In the genomic region with DNA sequence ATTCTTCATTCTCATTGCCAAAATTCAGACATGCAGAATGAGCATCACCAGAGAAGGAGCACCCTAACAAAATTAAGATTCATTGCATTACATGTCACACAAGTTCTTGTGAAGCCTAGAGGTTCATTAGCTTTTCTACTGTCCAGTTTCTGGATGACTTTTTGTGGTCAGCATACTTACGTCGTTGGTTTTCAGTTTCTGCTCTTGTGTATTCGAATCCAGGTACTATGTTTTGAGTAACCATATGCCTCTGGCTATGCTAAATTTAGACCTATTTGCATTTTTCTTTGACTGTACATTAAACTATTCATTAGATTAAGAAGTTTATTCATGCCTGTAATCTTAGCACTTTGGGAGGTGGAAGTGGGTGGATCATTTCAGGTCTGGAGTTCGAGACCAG, we compare ENCODE assay signal across 12 cellular contexts.
DNase-seq lines count a peak whose midpoint lies in the region; ATAC-seq and TF ChIP-seq lines count a peak whose summit lies in the region.
"Had no signal": no experiment of that assay in that cellular context is flagged by ENCODE, and none has a peak within 500 bp of the region (broad histone marks: within the 10 kb centered on the region; RNA-seq: fewer than 3 reads in every experiment).

No MANE protein-coding gene starts in this region.

- H3K4me3 Mint-ChIP-seq in neural progenitor cell = no peak overlapping the region
- H3K4me3 Mint-ChIP-seq: activated B cell treated with CpG ODN at 0.5 μM for 24 hours, memory B cell had no signal

- H3K36me3 Mint-ChIP-seq in neural progenitor cell = no peaks in the 10 kb centered on the region
- H3K36me3 Mint-ChIP-seq: memory B cell had no signal

- H3K27ac Mint-ChIP-seq in neural progenitor cell = no peak overlapping the region
- H3K27ac Mint-ChIP-seq: activated B cell treated with CpG ODN at 0.5 μM for 24 hours, memory B cell had no signal

- DNase-seq in renal cortical epithelial cell (ENCODE audit: low read depth) (peak; percentile 25), activated T-cell treated with anti-CD3 and anti-CD28 coated beads for 4 hours (no peak), neural progenitor cell (ENCODE audit: low spot score) (no peak), NCI-H2227 (lab: John Stamatoyannopoulos, UW; ENCODE audit: unreplicated experiment) (no peak)
- DNase-seq: activated B cell treated with CpG ODN at 0.5 μM for 24 hours had no signal

- H3K9me3 Mint-ChIP-seq in neural progenitor cell = peaks cover 3% of the 10 kb centered on the region
- H3K9me3 Mint-ChIP-seq: activated B cell treated with CpG ODN at 0.5 μM for 24 hours had no signal

- no peaks in the 10 kb centered on the region for H3K4me1 Mint-ChIP-seq in neural progenitor cell
- H3K4me1 Mint-ChIP-seq: activated B cell treated with CpG ODN at 0.5 μM for 24 hours, memory B cell had no signal

- H3K79me2 ChIP-seq in neural progenitor cell (ENCODE audit: low read depth) = no peaks in the 10 kb centered on the region

- no peak overlapping the region for H2AFZ ChIP-seq in neural progenitor cell (replicated peaks)

- no peaks in the 10 kb centered on the region for H3F3A ChIP-seq in neural progenitor cell (ENCODE audit: low read depth)

- H3K4me2 ChIP-seq in neural progenitor cell = no peak overlapping the region

- peaks cover 4% of the 10 kb centered on the region for H3K27me3 Mint-ChIP-seq in neural progenitor cell (ENCODE audit: insufficient read depth, low read depth)
- H3K27me3 Mint-ChIP-seq: activated B cell treated with CpG ODN at 0.5 μM for 24 hours, memory B cell had no signal

- H3K4me3 ChIP-seq in neural progenitor cell = no peak overlapping the region
- H3K4me3 ChIP-seq: skin epidermis had no signal

- no peaks in the 10 kb centered on the region for H3K36me3 ChIP-seq in neural progenitor cell
- H3K36me3 ChIP-seq: neutrophil had no signal

- no peaks in the 10 kb centered on the region for H3K4me1 ChIP-seq in neural progenitor cell

- ATAC-seq in GM18909 (IDR thresholded peaks at IDR 0.05; ENCODE audit: poor library complexity, unreplicated experiment) (peak; percentile 67), HG02588 (IDR thresholded peaks at IDR 0.05; ENCODE audit: unreplicated experiment) (peak; percentile 84), HG03139 (IDR thresholded peaks at IDR 0.05; ENCODE audit: unreplicated experiment) (peak; percentile 80)

- no peaks in the 10 kb centered on the region for H3K27me3 ChIP-seq in neural progenitor cell
- H3K27me3 ChIP-seq: neutrophil had no signal

- no peak for TF ChIP-seq CTCF in neural progenitor cell (IDR thresholded peaks at IDR 0.05)

- H3K9ac ChIP-seq in neural progenitor cell = no peak overlapping the region

- H3K27ac ChIP-seq in neural progenitor cell = no peak overlapping the region
- H3K27ac ChIP-seq: HL-60, neutrophil, skin epidermis had no signal

- H4K20me1 ChIP-seq in neural progenitor cell (ENCODE audit: low read depth) = no peaks in the 10 kb centered on the region

- no peaks in the 10 kb centered on the region for H3K9me3 ChIP-seq in neural progenitor cell (ENCODE audit: low read depth)
- H3K9me3 ChIP-seq: neutrophil had no signal
